In the genomic region with DNA sequence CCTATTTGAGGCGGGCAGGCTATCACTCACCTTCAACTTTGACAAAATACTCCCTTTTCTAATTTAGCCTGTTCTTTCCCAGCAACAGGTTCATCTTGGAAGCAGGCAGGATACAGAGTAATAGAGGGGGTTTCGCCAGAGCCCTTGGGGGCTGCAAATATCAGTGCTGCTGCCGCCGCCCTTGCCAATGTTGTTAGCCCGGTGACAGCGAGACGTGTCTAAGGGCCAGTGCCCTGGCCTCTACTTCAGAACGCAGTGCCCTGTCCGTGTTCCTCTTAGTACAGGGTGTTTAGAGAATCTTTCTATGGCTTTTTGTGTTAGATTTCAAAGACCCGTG, we compare ENCODE assay signal across 8 cellular contexts. TPM values are rescaled to one million over a fixed set of nuclear protein-coding genes. Genes with fewer than 3 reads are reported as not detected.
DNase-seq lines count a peak whose midpoint lies in the region; ATAC-seq and TF ChIP-seq lines count a peak whose summit lies in the region.

No MANE protein-coding gene starts in this region.

- 0% methylated on average over 10 of the region's 10 CpGs for WGBS in heart right ventricle, 2 donors

- H3K27me3 ChIP-seq in heart right ventricle, result no peaks in the 10 kb centered on the region

- POLR2A ChIA-PET in AG04449 (lab: Yijun Ruan, JAX), result no interaction called here

- H3K4me1 Mint-ChIP-seq in activated T-helper 17 cell treated with anti-CD3 and anti-CD28 coated beads, Interleukin-2, amount 50 U/mL, for 72 hours, result peaks cover 32% of the 10 kb centered on the region

- no peaks in the 10 kb centered on the region for H3K9me3 ChIP-seq in heart right ventricle

- peaks cover 70% of the 10 kb centered on the region for H3K36me3 Mint-ChIP-seq in activated T-helper 17 cell treated with anti-CD3 and anti-CD28 coated beads, Interleukin-2, amount 50 U/mL, for 72 hours (ENCODE audit: low read depth)

- peak overlapping the region; percentile 84 for H3K4me3 ChIP-seq in AG04449 (ENCODE audit: low read depth, low read length)
- peak overlapping the region; percentile 74 to 99 (median 90) for H3K4me3 ChIP-seq in heart right ventricle

- peak overlapping the region; percentile 94 for H3K4me3 Mint-ChIP-seq in activated T-helper 17 cell treated with anti-CD3 and anti-CD28 coated beads, Interleukin-2, amount 50 U/mL, for 72 hours

- no peak for DNase-seq in AG04449 (ENCODE audit: low read depth, low spot score)
- DNase-seq in heart right ventricle, result no peak
- DNase-seq in sciatic nerve (ENCODE audit: low spot score), result no peak
- DNase-seq in Kasumi-1 (lab: John Stamatoyannopoulos, UW), result no peak

- intact Hi-C loops in heart right ventricle (cut with DNase I), result loop anchor here in 8 of 10 donors (1.0 to 10.0 kb wide), 11 partner anchors 50 to 355 kb away; partner anchors contain the start of genes NINJ1 (in 2 of the 8) and CARD19 (in 1 of the 8)
- intact Hi-C loops in sciatic nerve (cut with DNase I), result no loop called here

- TF ChIP-seq CTCF in AG04449 (IDR thresholded peaks at IDR 0.05; ENCODE audit: insufficient read depth, low read length, missing control alignments), result no peak
- TF ChIP-seq CTCF in heart right ventricle (IDR thresholded peaks at IDR 0.05), result no peak

- CTCF ChIA-PET in AG04449 (lab: Yijun Ruan, JAX), result interaction anchor here (2.3 to 4.2 kb wide), 3 partner anchors 12 to 343 kb away, joined by 6 to 24 read pairs (median 21); no protein-coding TSS in a partner anchor

- peak overlapping the region; percentile 87 to 99 (median 96) for H3K27ac ChIP-seq in heart right ventricle

- H3K27me3 Mint-ChIP-seq in activated T-helper 17 cell treated with anti-CD3 and anti-CD28 coated beads, Interleukin-2, amount 50 U/mL, for 72 hours, result no peaks in the 10 kb centered on the region

- H3K27ac Mint-ChIP-seq in activated T-helper 17 cell treated with anti-CD3 and anti-CD28 coated beads, Interleukin-2, amount 50 U/mL, for 72 hours, result peak overlapping the region; percentile 94

- H3K4me1 ChIP-seq in heart right ventricle, result peaks cover 6 to 65% (median 49%) of the 10 kb centered on the region in 9 donors

- no peaks in the 10 kb centered on the region for H3K9me3 Mint-ChIP-seq in activated T-helper 17 cell treated with anti-CD3 and anti-CD28 coated beads, Interleukin-2, amount 50 U/mL, for 72 hours

- H3K36me3 ChIP-seq in heart right ventricle, result peaks cover 0 to 26% (median 12%) of the 10 kb centered on the region in 9 donors

- ATAC-seq in HG03378 (IDR thresholded peaks at IDR 0.05; ENCODE audit: unreplicated experiment) (peak; percentile 4), heart right ventricle (peak in 6 of 8 donors; percentile 9 to 58 (median 46)), sciatic nerve (peak; percentile 36), HG02840 (IDR thresholded peaks at IDR 0.05; ENCODE audit: low FRiP score, unreplicated experiment) (no peak), GM19351 (IDR thresholded peaks at IDR 0.05; ENCODE audit: unreplicated experiment) (no peak)
- ATAC-seq in activated T-helper 17 cell treated with anti-CD3 and anti-CD28 coated beads, Interleukin-2, amount 50 U/mL, for 72 hours (replicated peaks), result no peak

RNA-seq across cellular contexts. Expression of gene FAM120AOS, which starts 0.7 kb away (rescaled TPM):
- 10 to 100 TPM; 30.2 to 40.8 TPM for total RNA-seq in activated T-helper 17 cell treated with anti-CD3 and anti-CD28 coated beads, Interleukin-2, amount 50 U/mL, for 72 hours
- total RNA-seq in heart right ventricle (10 to 100 TPM; 28.8 to 39.9 (median 33.2) TPM), sciatic nerve (41.6 TPM)
- polyA plus RNA-seq in heart right ventricle, result 10 to 100 TPM; 21.1 to 26.5 TPM

RNA-seq across cellular contexts. Expression of gene FAM120A, which starts 1.2 kb away (rescaled TPM):
- 100 to 1,000 TPM in 1 of 2 donors, 10 to 100 TPM in 1; 87.1 to 151 TPM for total RNA-seq in activated T-helper 17 cell treated with anti-CD3 and anti-CD28 coated beads, Interleukin-2, amount 50 U/mL, for 72 hours
- total RNA-seq in heart right ventricle (100 to 1,000 TPM in 7 of 10 donors, 10 to 100 TPM in 3; 90.6 to 126 (median 106) TPM), sciatic nerve (74.1 TPM)
- polyA plus RNA-seq in heart right ventricle, result 10 to 100 TPM; 42.2 to 47.7 TPM

Comparison
In these comparisons a context has a peak if more than half of its experiments do, and no peak if none do; other contexts are left out.
1. ATAC-seq: peak in HG03378 (single experiment), heart right ventricle (6 of 8) and sciatic nerve (single experiment); none in activated T-helper 17 cell treated with anti-CD3 and anti-CD28 coated beads, Interleukin-2, amount 50 U/mL, for 72 hours (single experiment), HG02840 (single experiment) and GM19351 (single experiment).